Comparison of ENCODE assay signal across 33 cellular contexts in genomic region chr7:145263886-145264285, GRCh38.
DNase-seq lines count a peak whose midpoint lies in the region; ATAC-seq and TF ChIP-seq lines count a peak whose summit lies in the region.
"Had no signal": no experiment of that assay in that cellular context is flagged by ENCODE, and none has a peak within 500 bp of the region (broad histone marks: within the 10 kb centered on the region; RNA-seq: fewer than 3 reads in every experiment).

No MANE protein-coding gene starts in this region.

- H3K79me2 ChIP-seq in OCI-LY3 (ENCODE audit: low read length) = no peaks in the 10 kb centered on the region

- H3K4me2 ChIP-seq in OCI-LY3 (ENCODE audit: low read length) = peak overlapping the region; percentile 60

- no peak for TF ChIP-seq CTCF in OCI-LY3 (IDR thresholded peaks at IDR 0.05; ENCODE audit: low read depth, low read length)

- WGBS in aorta, 2 donors = 0 to 7% methylated on average over 1 of the region's 1 CpG

- no peaks in the 10 kb centered on the region for H3K9me3 ChIP-seq in OCI-LY3 (ENCODE audit: insufficient read depth, low read length)
- peaks cover 2% of the 10 kb centered on the region for H3K9me3 ChIP-seq in aorta (ENCODE audit: control insufficient read depth, low read length)
- H3K9me3 ChIP-seq: BE2C, body of pancreas, left lung, prostate gland, suprapubic skin, upper lobe of right lung had no signal

- no peak overlapping the region for H3K9ac ChIP-seq in OCI-LY3 (ENCODE audit: low read length)

- H4K20me1 ChIP-seq in OCI-LY3 (ENCODE audit: insufficient read depth, low read length) = no peaks in the 10 kb centered on the region

- H2AFZ ChIP-seq in OCI-LY3 (ENCODE audit: low read depth, low read length) = no peak overlapping the region

- intact Hi-C loops in aorta (cut with DNase I) = no loop called here

- H3K36me3 ChIP-seq in OCI-LY3 (replicated peaks; ENCODE audit: low read depth, low read length) (no peaks in the 10 kb centered on the region), aorta (ENCODE audit: control insufficient read depth in 1 of 2, insufficient read depth in 2 of 2, low read length in 1 of 2) (no peaks in the 10 kb centered on the region)
- H3K36me3 ChIP-seq: BE2C, gastroesophageal sphincter, left lung, Peyer's patch, prostate gland, sigmoid colon, suprapubic skin, upper lobe of right lung had no signal

- ATAC-seq in GM18858 (IDR thresholded peaks at IDR 0.05; ENCODE audit: unreplicated experiment) (peak; percentile 83), GM21526 (IDR thresholded peaks at IDR 0.05; ENCODE audit: low FRiP score, unreplicated experiment) (peak; percentile 68), HG03066 (IDR thresholded peaks at IDR 0.05; ENCODE audit: low read depth, unreplicated experiment) (peak; percentile 74), aorta (ENCODE audit: low FRiP score) (no peak), GM21528 (IDR thresholded peaks at IDR 0.05; ENCODE audit: low FRiP score, unreplicated experiment) (no peak), HG02588 (IDR thresholded peaks at IDR 0.05; ENCODE audit: unreplicated experiment) (no peak)
- ATAC-seq: body of pancreas; gastroesophageal sphincter; HepG2; left lung; stimulated activated memory B cell treated with anti-CD40 and anti-IgM and Interleukin-4, amounts not matched to agents 10 μg/mL and 1 μg/mL and 100 μg/mL, for 72 hours; upper lobe of right lung; WTC11 had no signal

- peak overlapping the region; percentile 35; the same call in 1 of the 2 replicates for H3K4me3 ChIP-seq in OCI-LY3 (ENCODE audit: low read length)
- no peak overlapping the region for H3K4me3 ChIP-seq in aorta (ENCODE audit: low read length in 2 of 2)
- H3K4me3 ChIP-seq: body of pancreas, dorsolateral prefrontal cortex, gastroesophageal sphincter, left lung, Peyer's patch, prostate gland, sigmoid colon, suprapubic skin, upper lobe of right lung had no signal

- no peak for DNase-seq in DMS79 (lab: John Stamatoyannopoulos, UW)
- no peak for DNase-seq in aorta
- DNase-seq: ACHN; activated CD4-positive, alpha-beta T cell treated with anti-CD3 and anti-CD28 coated beads, Interleukin-2, amount 50 U/mL, for 1 hour; activated naive CD4-positive, alpha-beta T cell treated with Interleukin-2 at 50 U/mL for 16 hours; BE2C; body of pancreas; cerebellar nuclear complex; dorsolateral prefrontal cortex; HCEC 1CT; hypothalamus; left lung; mesenchymal stem cell; NCI-H1694 treated with DMSO at 0.1 percent for 48 hours; NCI-H524 treated with DMSO at 0.1 percent for 48 hours; Peyer's patch; SIG-M5; sigmoid colon; stimulated activated CD4-positive, alpha-beta T cell treated with anti-CD3 and anti-CD28 coated beads, Interleukin-4, amount 100 ng/mL, for 24 hours; T-helper 9 cell; upper lobe of right lung had no signal

- peak overlapping the region; percentile 41; the same call in 1 of the 2 replicates for H3K27ac ChIP-seq in OCI-LY3 (ENCODE audit: low read length)
- no peak overlapping the region for H3K27ac ChIP-seq in aorta (ENCODE audit: low read depth in 1 of 2, low read length in 2 of 2)
- H3K27ac ChIP-seq: body of pancreas, dorsolateral prefrontal cortex, gastroesophageal sphincter, left lung, Peyer's patch, prostate gland, sigmoid colon, suprapubic skin, upper lobe of right lung had no signal

- H3K27me3 ChIP-seq in OCI-LY3 (ENCODE audit: low read depth, low read length) = no peaks in the 10 kb centered on the region
- no peaks in the 10 kb centered on the region for H3K27me3 ChIP-seq in aorta (ENCODE audit: control insufficient read depth in 1 of 2, insufficient read depth in 2 of 2, low read length in 1 of 2)
- H3K27me3 ChIP-seq: BE2C, body of pancreas, dorsolateral prefrontal cortex, gastroesophageal sphincter, left lung, Peyer's patch, sigmoid colon, suprapubic skin, upper lobe of right lung had no signal

- H3K4me1 ChIP-seq in OCI-LY3 (ENCODE audit: low read length) = peaks cover 30% of the 10 kb centered on the region
- no peaks in the 10 kb centered on the region for H3K4me1 ChIP-seq in aorta (ENCODE audit: control insufficient read depth in 1 of 2, insufficient read depth in 2 of 2, low read length in 2 of 2)
- H3K4me1 ChIP-seq: BE2C, body of pancreas, gastroesophageal sphincter, left lung, Peyer's patch, prostate gland, sigmoid colon, suprapubic skin, upper lobe of right lung had no signal

Comparison
In these comparisons a context has a peak if more than half of its experiments do, and no peak if none do; other contexts are left out.
1. ATAC-seq: peak in GM18858 (single experiment), GM21526 (single experiment) and HG03066 (single experiment); none in aorta (single experiment), GM21528 (single experiment) and HG02588 (single experiment).